ENCODE assay signal across 22 cellular contexts in the genomic region with DNA sequence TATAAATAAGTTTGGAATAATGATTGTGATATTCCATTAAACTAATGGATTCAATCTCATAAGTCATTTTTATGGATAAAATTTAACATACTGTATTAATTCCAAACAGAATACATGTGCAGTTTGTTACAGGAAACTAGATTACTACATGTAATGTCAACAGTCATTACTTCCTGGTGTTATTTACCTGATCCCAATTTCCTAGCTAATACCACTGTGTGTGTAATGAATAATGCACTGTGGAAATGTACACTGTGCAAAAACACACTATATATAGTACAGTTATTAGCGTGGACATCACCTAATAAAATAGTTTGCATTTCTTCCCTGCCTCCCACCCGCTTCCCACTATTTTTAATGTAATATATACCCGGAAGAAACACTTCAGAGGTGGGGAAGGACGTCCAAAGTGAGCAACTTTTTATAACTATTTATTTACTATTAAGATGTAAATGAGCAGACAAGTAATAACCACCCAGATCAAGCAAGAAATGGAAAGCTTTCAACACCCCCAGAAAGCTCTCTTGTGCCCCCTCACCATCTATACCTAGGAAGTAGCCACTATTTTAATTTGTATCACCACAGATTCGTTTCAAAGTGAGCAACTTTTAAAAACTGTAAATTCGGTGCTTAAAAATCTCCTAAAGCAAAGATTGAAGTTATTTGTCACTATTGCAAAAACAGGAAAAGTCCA.
DNase-seq lines count a peak whose midpoint lies in the region; ATAC-seq and TF ChIP-seq lines count a peak whose summit lies in the region.
"Had no signal": no experiment of that assay in that cellular context is flagged by ENCODE, and none has a peak within 500 bp of the region (broad histone marks: within the 10 kb centered on the region; RNA-seq: fewer than 3 reads in every experiment).

No MANE protein-coding gene starts in this region.

- intact Hi-C loops in PC-3 (cut with micrococcal nuclease): no loop called here
- intact Hi-C loops in body of pancreas (cut with DNase I): no loop called here
- intact Hi-C loops in upper lobe of right lung (cut with DNase I): no loop called here
- intact Hi-C loops in right cardiac atrium (cut with DNase I): no loop called here

- peaks cover 21% of the 10 kb centered on the region for H3K9me3 Mint-ChIP-seq in stimulated activated naive CD8-positive, alpha-beta T cell treated with anti-CD3 and anti-CD28 coated beads, Interleukin-15, Interleukin-2, amounts not matched to agents 100 ng/mL and 50 ng/mL, for 24 hours
- peaks cover 19 to 20% of the 10 kb centered on the region in 2 donors for H3K9me3 Mint-ChIP-seq in stimulated activated naive CD8-positive, alpha-beta T cell treated with anti-CD3 and anti-CD28 coated beads, Interleukin-15, amount 100 ng/mL, for 72 hours

- peak overlapping the region; percentile 99 for H2AFZ ChIP-seq in PC-3 (ENCODE audit: low read length)

- H3K9ac ChIP-seq in PC-3 (ENCODE audit: low read length): peak overlapping the region; percentile 71

- DNase-seq in stimulated activated naive CD8-positive, alpha-beta T cell treated with anti-CD3 and anti-CD28 coated beads, Interleukin-15, amount 100 ng/mL, for 72 hours: no peak
- peak; percentile 2 for DNase-seq in PC-3
- DNase-seq in body of pancreas: no peak
- DNase-seq in upper lobe of right lung: no peak
- no peak for DNase-seq in stimulated activated CD4-positive, alpha-beta T cell treated with anti-CD3 and anti-CD28 coated beads, Interleukin-2, amount 100 ng/mL, for 24 hours
- no peak for DNase-seq in GF-D8 (lab: John Stamatoyannopoulos, UW)
- DNase-seq in right cardiac atrium: no peak
- DNase-seq: activated B cell treated with CpG ODN at 0.5 μM for 24 hours; activated CD8-positive, alpha-beta T cell treated with anti-CD3 and anti-CD28 coated beads, Interleukin-2, amount 10 ng/mL, durations not matched to agents 7 days and 5 days; activated T-cell treated with anti-CD3 and anti-CD28 coated beads, Interleukin-2, amount 50 U/mL, for 72 hours; heart right ventricle; left lung; MG63; NCI-H1436 treated with DMSO at 0.1 percent for 48 hours; NCI-H524; SJCRH30; stimulated activated naive B cell treated with anti-CD40 and anti-IgM and Interleukin-4, amounts not matched to agents 10 μg/mL and 1 μg/mL and 100 μg/mL, for 72 hours had no signal

- 23 to 30% methylated on average over 6 of the region's 6 CpGs for WGBS in body of pancreas, 2 donors
- WGBS in right cardiac atrium: 70% methylated on average over 6 of the region's 6 CpGs

- TF ChIP-seq CTCF in PC-3 (conservative IDR thresholded peaks at IDR 0.05; ENCODE audit: low read depth, low read length) (no peak), body of pancreas (IDR thresholded peaks at IDR 0.05) (no peak), upper lobe of right lung (IDR thresholded peaks at IDR 0.05) (no peak)

- H3K27ac ChIP-seq in PC-3 (ENCODE audit: low read length) (no peak overlapping the region), body of pancreas (peak overlapping the region in 2 of 4 donors; percentile 55 to 69), upper lobe of right lung (no peak overlapping the region), right cardiac atrium (ENCODE audit: low read length) (no peak overlapping the region)
- H3K27ac ChIP-seq: heart right ventricle, HL-60, left lung, SJCRH30 had no signal

- no peak for ATAC-seq in stimulated activated naive CD8-positive, alpha-beta T cell treated with anti-CD3 and anti-CD28 coated beads, Interleukin-15, amount 100 ng/mL, for 72 hours
- ATAC-seq in PC-3 (peak; percentile 83), body of pancreas (peak; percentile 55), upper lobe of right lung (no peak), right cardiac atrium (no peak)
- ATAC-seq: activated CD8-positive, alpha-beta T cell treated with anti-CD3 and anti-CD28 coated beads, Interleukin-2, amount 10 ng/mL, durations not matched to agents 7 days and 5 days; activated naive CD4-positive, alpha-beta T cell treated with anti-CD3 and anti-CD28 coated beads, Interleukin-2, amount 50 U/mL, for 72 hours; activated T-cell treated with anti-CD3 and anti-CD28 coated beads, Interleukin-2, amount 50 U/mL, for 72 hours; heart right ventricle; stimulated activated naive B cell treated with anti-CD40 and anti-IgM and Interleukin-4, amounts not matched to agents 10 μg/mL and 1 μg/mL and 100 μg/mL, for 72 hours had no signal

- H3K4me3 ChIP-seq in PC-3 (ENCODE audit: low read length): peak overlapping the region; percentile 86
- H3K4me3 ChIP-seq in body of pancreas: no peak overlapping the region
- peak overlapping the region; percentile 14 for H3K4me3 ChIP-seq in upper lobe of right lung
- no peak overlapping the region for H3K4me3 ChIP-seq in right cardiac atrium (ENCODE audit: low read length)
- H3K4me3 ChIP-seq: left lung, MG63, SJCRH30 had no signal

- no peaks in the 10 kb centered on the region for H3K36me3 Mint-ChIP-seq in stimulated activated naive CD8-positive, alpha-beta T cell treated with anti-CD3 and anti-CD28 coated beads, Interleukin-15, Interleukin-2, amounts not matched to agents 100 ng/mL and 50 ng/mL, for 24 hours (ENCODE audit: low read depth)
- H3K36me3 Mint-ChIP-seq: brain, IgD-negative memory B cell had no signal

- H3K79me2 ChIP-seq in PC-3 (ENCODE audit: low read length): no peaks in the 10 kb centered on the region

- POLR2A ChIA-PET in PC-3 (lab: Charles Lee; ENCODE audit: unreplicated experiment): no interaction called here

- BruUV-seq in PC-3 (replicated peaks; lab: Mats Ljungman, UMichigan): TSS peak; percentile 57

- no peak for TF ChIP-seq POLR2A in body of pancreas (IDR thresholded peaks at IDR 0.05)

- H3K4me2 ChIP-seq in PC-3 (ENCODE audit: low read length): peak overlapping the region; percentile 98

- H3K9me3 ChIP-seq in PC-3 (ENCODE audit: low read length) (no peaks in the 10 kb centered on the region), body of pancreas (no peaks in the 10 kb centered on the region), upper lobe of right lung (no peaks in the 10 kb centered on the region), right cardiac atrium (ENCODE audit: control insufficient read depth, low read length) (no peaks in the 10 kb centered on the region)
- H3K9me3 ChIP-seq: left lung, MG63 had no signal

- no peaks in the 10 kb centered on the region for H3K4me1 Mint-ChIP-seq in stimulated activated naive CD8-positive, alpha-beta T cell treated with anti-CD3 and anti-CD28 coated beads, Interleukin-15, Interleukin-2, amounts not matched to agents 100 ng/mL and 50 ng/mL, for 24 hours (ENCODE audit: low read depth)
- H3K4me1 Mint-ChIP-seq in stimulated activated naive CD8-positive, alpha-beta T cell treated with anti-CD3 and anti-CD28 coated beads, Interleukin-15, amount 100 ng/mL, for 72 hours: no peaks in the 10 kb centered on the region
- H3K4me1 Mint-ChIP-seq: activated B cell treated with CpG ODN at 0.5 μM for 24 hours; brain; IgD-negative memory B cell; stimulated activated naive B cell treated with anti-CD40 and anti-IgM and Interleukin-4, amounts not matched to agents 10 μg/mL and 1 μg/mL and 100 μg/mL, for 72 hours had no signal

- H3K27me3 ChIP-seq in PC-3 (ENCODE audit: low read length) (no peaks in the 10 kb centered on the region), body of pancreas (no peaks in the 10 kb centered on the region), upper lobe of right lung (no peaks in the 10 kb centered on the region), right cardiac atrium (ENCODE audit: control insufficient read depth, insufficient read depth) (no peaks in the 10 kb centered on the region)
- H3K27me3 ChIP-seq: heart right ventricle, left lung, MG63, SJCRH30 had no signal

- no peak overlapping the region for H3K27ac Mint-ChIP-seq in stimulated activated naive CD8-positive, alpha-beta T cell treated with anti-CD3 and anti-CD28 coated beads, Interleukin-15, Interleukin-2, amounts not matched to agents 100 ng/mL and 50 ng/mL, for 24 hours
- H3K27ac Mint-ChIP-seq in stimulated activated naive CD8-positive, alpha-beta T cell treated with anti-CD3 and anti-CD28 coated beads, Interleukin-15, amount 100 ng/mL, for 72 hours: no peak overlapping the region
- H3K27ac Mint-ChIP-seq: activated B cell treated with CpG ODN at 0.5 μM for 24 hours; activated CD8-positive, alpha-beta T cell treated with anti-CD3 and anti-CD28 coated beads, Interleukin-2, amount 10 ng/mL, durations not matched to agents 7 days and 5 days; activated naive CD4-positive, alpha-beta T cell treated with anti-CD3 and anti-CD28 coated beads, Interleukin-2, amount 50 U/mL, for 72 hours; activated T-cell treated with anti-CD3 and anti-CD28 coated beads, Interleukin-2, amount 50 U/mL, for 72 hours; brain; IgD-negative memory B cell; stimulated activated naive B cell treated with anti-CD40 and anti-IgM and Interleukin-4, amounts not matched to agents 10 μg/mL and 1 μg/mL and 100 μg/mL, for 72 hours had no signal

- H3K9me2 ChIP-seq in PC-3 (replicated peaks; ENCODE audit: low read length): no peaks in the 10 kb centered on the region

- no peaks in the 10 kb centered on the region for H4K20me1 ChIP-seq in PC-3 (ENCODE audit: low read length)

- CTCF ChIA-PET in PC-3 (lab: Charles Lee): no interaction called here

- H3K36me3 ChIP-seq in PC-3 (ENCODE audit: low read depth, low read length) (no peaks in the 10 kb centered on the region; the same call in 1 of the 2 replicates), body of pancreas (replicated peaks in 1 of 2; ENCODE audit: insufficient read depth in 1 of 2, low read depth in 2 of 2) (no peaks in the 10 kb centered on the region), upper lobe of right lung (no peaks in the 10 kb centered on the region)
- H3K36me3 ChIP-seq: heart right ventricle, left lung, MG63, SJCRH30 had no signal

- H3K4me3 Mint-ChIP-seq in stimulated activated naive CD8-positive, alpha-beta T cell treated with anti-CD3 and anti-CD28 coated beads, Interleukin-15, Interleukin-2, amounts not matched to agents 100 ng/mL and 50 ng/mL, for 24 hours: peak overlapping the region; percentile 10
- peak overlapping the region in 1 of 2 donors; percentile 9 for H3K4me3 Mint-ChIP-seq in stimulated activated naive CD8-positive, alpha-beta T cell treated with anti-CD3 and anti-CD28 coated beads, Interleukin-15, amount 100 ng/mL, for 72 hours
- H3K4me3 Mint-ChIP-seq: activated B cell treated with CpG ODN at 0.5 μM for 24 hours; activated CD8-positive, alpha-beta T cell treated with anti-CD3 and anti-CD28 coated beads, Interleukin-2, amount 10 ng/mL, durations not matched to agents 7 days and 5 days; brain; stimulated activated naive B cell treated with anti-CD40 and anti-IgM and Interleukin-4, amounts not matched to agents 10 μg/mL and 1 μg/mL and 100 μg/mL, for 72 hours had no signal

- H3K27me3 Mint-ChIP-seq in stimulated activated naive CD8-positive, alpha-beta T cell treated with anti-CD3 and anti-CD28 coated beads, Interleukin-15, Interleukin-2, amounts not matched to agents 100 ng/mL and 50 ng/mL, for 24 hours: no peaks in the 10 kb centered on the region
- no peaks in the 10 kb centered on the region for H3K27me3 Mint-ChIP-seq in stimulated activated naive CD8-positive, alpha-beta T cell treated with anti-CD3 and anti-CD28 coated beads, Interleukin-15, amount 100 ng/mL, for 72 hours
- H3K27me3 Mint-ChIP-seq: activated B cell treated with CpG ODN at 0.5 μM for 24 hours; brain; IgD-negative memory B cell; stimulated activated naive B cell treated with anti-CD40 and anti-IgM and Interleukin-4, amounts not matched to agents 10 μg/mL and 1 μg/mL and 100 μg/mL, for 72 hours had no signal

- H3F3A ChIP-seq in PC-3 (ENCODE audit: low read length, unreplicated experiment): no peaks in the 10 kb centered on the region

- 0 out of 2 replicates have a peak, but pooled peaks cover 6% of the 10 kb centered on the region for H3K4me1 ChIP-seq in PC-3 (ENCODE audit: insufficient read depth, low read length)
- H3K4me1 ChIP-seq in body of pancreas: no peaks in the 10 kb centered on the region
- no peaks in the 10 kb centered on the region for H3K4me1 ChIP-seq in upper lobe of right lung
- H3K4me1 ChIP-seq in right cardiac atrium (ENCODE audit: control insufficient read depth, insufficient read depth, low read length): no peaks in the 10 kb centered on the region
- H3K4me1 ChIP-seq: heart right ventricle, left lung, SJCRH30 had no signal

Comparison
In these comparisons a context has a peak if more than half of its experiments do, and no peak if none do; other contexts are left out.
1. ATAC-seq: peak in PC-3 (single experiment) and body of pancreas (single experiment); none in stimulated activated naive CD8-positive, alpha-beta T cell treated with anti-CD3 and anti-CD28 coated beads, Interleukin-15, amount 100 ng/mL, for 72 hours (single experiment), upper lobe of right lung (single experiment) and right cardiac atrium (0 of 2).
2. H3K4me3 ChIP-seq: peak in PC-3 (single experiment) and upper lobe of right lung (single experiment); none in body of pancreas (0 of 2) and right cardiac atrium (single experiment).